In genomic region chr14:22929848-22930364, GRCh38 we compare ENCODE assay signal across 8 cellular contexts. TPM values are rescaled to one million over a fixed set of nuclear protein-coding genes. Genes with fewer than 3 reads are reported as not detected.
DNase-seq lines count a peak whose midpoint lies in the region; ATAC-seq and TF ChIP-seq lines count a peak whose summit lies in the region.

No MANE protein-coding gene starts in this region.

- H3K4me3 ChIP-seq in DOHH2 (ENCODE audit: low read length) (peak overlapping the region; percentile 99), HUES6 (ENCODE audit: low read depth, low read length) (peak overlapping the region; percentile 86), endodermal cell (ENCODE audit: low read length) (peak overlapping the region; percentile 92)

- no peaks in the 10 kb centered on the region for H3K27me3 Mint-ChIP-seq in endodermal cell (ENCODE audit: insufficient read depth)

- H3K27ac ChIP-seq in DOHH2 (ENCODE audit: low read depth, low read length) (peak overlapping the region; percentile 59), HUES6 (ENCODE audit: low read depth, low read length) (no peak overlapping the region; the same call in 1 of the 2 replicates), endodermal cell (ENCODE audit: low read depth, low read length) (peak overlapping the region; percentile 16)

- H3K27me3 ChIP-seq in DOHH2 (ENCODE audit: control insufficient read depth, low read length) (no peaks in the 10 kb centered on the region), HUES6 (ENCODE audit: control insufficient read depth, insufficient read depth, low read length) (no peaks in the 10 kb centered on the region), endodermal cell (ENCODE audit: control insufficient read depth, insufficient read depth, low read length, poor library complexity, severe bottlenecking) (no peaks in the 10 kb centered on the region)

- H3K9me2 ChIP-seq in DOHH2 (replicated peaks; ENCODE audit: control insufficient read depth, low read length), result no peaks in the 10 kb centered on the region

- no peaks in the 10 kb centered on the region for H3K9me3 Mint-ChIP-seq in endodermal cell

- no peaks in the 10 kb centered on the region for H3K9me3 ChIP-seq in DOHH2 (ENCODE audit: control insufficient read depth, insufficient read depth, low read length)
- no peaks in the 10 kb centered on the region for H3K9me3 ChIP-seq in HUES6 (ENCODE audit: control insufficient read depth, insufficient read depth, low read depth, low read length)
- no peaks in the 10 kb centered on the region for H3K9me3 ChIP-seq in endodermal cell (ENCODE audit: control insufficient read depth, low read length)

- WGBS in endodermal cell (ENCODE audit: insufficient coverage in 1 of 2, insufficient read length in 1 of 2), 2 experiments, result 9 to 15% methylated on average over 4 to 5 of the region's 6 CpGs

- peaks cover 37% of the 10 kb centered on the region for H3K79me2 ChIP-seq in DOHH2 (ENCODE audit: control insufficient read depth, low read length)

- no peak for DNase-seq in endodermal cell
- DNase-seq in omental fat pad (ENCODE audit: low spot score), result no peak
- no peak for DNase-seq in GM20000 (ENCODE audit: low spot score)
- no peak for DNase-seq in DMS114 treated with DMSO at 0.1 percent for 48 hours (lab: John Stamatoyannopoulos, UW; ENCODE audit: unreplicated experiment)
- DNase-seq in activated T-cell treated with anti-CD3 and anti-CD28 coated beads for 4 hours, result no peak

- peaks cover 21% of the 10 kb centered on the region for H3K4me1 Mint-ChIP-seq in endodermal cell

- H3K27ac Mint-ChIP-seq in endodermal cell, result no peak overlapping the region

- peaks cover 39% of the 10 kb centered on the region for H3K36me3 ChIP-seq in DOHH2 (ENCODE audit: control insufficient read depth, low read length)
- peaks cover 24% of the 10 kb centered on the region for H3K36me3 ChIP-seq in HUES6 (ENCODE audit: control insufficient read depth, insufficient read depth, low read length)
- H3K36me3 ChIP-seq in endodermal cell (ENCODE audit: control insufficient read depth, insufficient read depth, low read length), result peaks cover 21% of the 10 kb centered on the region

- H4K20me1 ChIP-seq in DOHH2 (ENCODE audit: control insufficient read depth, insufficient read depth, low read depth, low read length), result 0 out of 2 replicates have a peak, but pooled peaks cover 2% of the 10 kb centered on the region

- no peak overlapping the region for H3K4me3 Mint-ChIP-seq in endodermal cell

- H3K9ac ChIP-seq in HUES6 (ENCODE audit: low read length) (peak overlapping the region; percentile 44), endodermal cell (ENCODE audit: extremely low read depth, low read length, poor library complexity, severe bottlenecking) (peak overlapping the region; percentile 66)

- ATAC-seq in omental fat pad (ENCODE audit: low FRiP score) (peak; percentile 3), HG03565 (IDR thresholded peaks at IDR 0.05; ENCODE audit: unreplicated experiment) (no peak)

- TF ChIP-seq CTCF in DOHH2 (IDR thresholded peaks at IDR 0.05; ENCODE audit: low read depth, low read length, poor library complexity, severe bottlenecking) (no peak), endodermal cell (conservative IDR thresholded peaks at IDR 0.05) (no peak), omental fat pad (IDR thresholded peaks at IDR 0.05) (no peak), GM20000 (IDR thresholded peaks at IDR 0.05; ENCODE audit: extremely low read depth, missing control alignments) (no peak)

- peaks cover 32% of the 10 kb centered on the region for H3K4me1 ChIP-seq in DOHH2 (ENCODE audit: control insufficient read depth, low read length)
- no peaks in the 10 kb centered on the region; the same call in 1 of the 2 replicates for H3K4me1 ChIP-seq in HUES6 (ENCODE audit: control insufficient read depth, insufficient read depth, low read length)
- H3K4me1 ChIP-seq in endodermal cell (ENCODE audit: control insufficient read depth, insufficient read depth, low read length), result peaks cover 13% of the 10 kb centered on the region

- peaks cover 25% of the 10 kb centered on the region for H3K36me3 Mint-ChIP-seq in endodermal cell (ENCODE audit: low read depth)

- peak overlapping the region; percentile 84 for H3K4me2 ChIP-seq in DOHH2 (ENCODE audit: low read length)

- peaks cover 26% of the 10 kb centered on the region for H3F3A ChIP-seq in DOHH2 (ENCODE audit: control insufficient read depth, insufficient read depth)

RNA-seq across cellular contexts. Expression of gene PRMT5, which starts 0.7 kb away (rescaled TPM):
- total RNA-seq in endodermal cell (100 to 1,000 TPM; 111 to 112 TPM), omental fat pad (10 to 100 TPM; 38.8 to 54.9 (median 49.6) TPM)
- polyA plus RNA-seq in endodermal cell (2013, experiment 1 of 2), result 114 TPM
- polyA plus RNA-seq in endodermal cell (2013, experiment 2 of 2), result 97.8 TPM

RNA-seq across cellular contexts. Expression of gene RBM23, which starts 11.0 kb away (rescaled TPM):
- total RNA-seq in endodermal cell (10 to 100 TPM; 52.0 to 68.6 TPM), omental fat pad (100 to 1,000 TPM in 2 of 4 donors, 10 to 100 TPM in 2; 48.7 to 127 (median 85.9) TPM)
- polyA plus RNA-seq in endodermal cell (2013, experiment 1 of 2), result 57.2 TPM
- 52.1 TPM for polyA plus RNA-seq in endodermal cell (2013, experiment 2 of 2)

RNA-seq across cellular contexts. Expression of gene HAUS4, which starts 27.0 kb away (rescaled TPM):
- 10 to 100 TPM; 43.2 to 57.1 TPM for total RNA-seq in endodermal cell
- 64.7 TPM for polyA plus RNA-seq in endodermal cell (2013, experiment 1 of 2)
- polyA plus RNA-seq in endodermal cell (2013, experiment 2 of 2), result 66.1 TPM
- 10 to 100 TPM; 27.0 to 84.8 (median 32.0) TPM for total RNA-seq in omental fat pad

RNA-seq across cellular contexts. Expression of gene REM2, which starts 46.9 kb away (rescaled TPM):
- total RNA-seq in endodermal cell, result 1 to 10 TPM in 1 of 2 donors, under 1 TPM in 1; 0.77 to 1.2 TPM
- 5.9 TPM for polyA plus RNA-seq in endodermal cell (2013, experiment 1 of 2)
- polyA plus RNA-seq in endodermal cell (2013, experiment 2 of 2), result 5.5 TPM
- 1 to 10 TPM in 2 of 4 donors, under 1 TPM in 2; 0.24 to 3.3 (median 1.0) TPM for total RNA-seq in omental fat pad

RNA-seq across cellular contexts. Expression of gene AJUBA, which starts 52.4 kb away (rescaled TPM):
- total RNA-seq in endodermal cell, result 10 to 100 TPM; 34.2 to 51.4 TPM
- 46.6 TPM for polyA plus RNA-seq in endodermal cell (2013, experiment 1 of 2)
- 47.8 TPM for polyA plus RNA-seq in endodermal cell (2013, experiment 2 of 2)
- total RNA-seq in omental fat pad, result 10 to 100 TPM in 2 of 4 donors, 1 to 10 TPM in 2; 4.0 to 13.4 (median 9.9) TPM
